ENCODE assay signal across 30 cellular contexts in the genomic region with DNA sequence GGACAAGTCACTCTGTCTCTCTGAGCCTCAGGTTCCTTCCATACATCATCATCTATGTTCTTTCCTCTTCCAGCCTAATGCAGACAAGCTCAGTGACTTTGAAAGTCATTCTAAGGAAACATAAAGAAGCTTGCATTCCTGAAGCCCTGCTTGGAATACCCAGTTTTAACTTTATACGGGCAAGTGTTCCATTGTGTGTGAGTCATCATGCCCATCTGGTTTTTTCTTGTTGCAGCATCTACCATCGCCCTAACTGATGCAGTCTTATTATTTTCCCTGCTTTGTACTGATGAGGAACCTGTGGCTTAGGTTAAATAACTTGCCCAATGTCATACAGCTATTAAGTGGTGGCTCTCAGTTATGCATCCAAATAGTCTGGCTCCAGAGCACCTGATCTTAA.
"Had no signal": no experiment of that assay in that cellular context is flagged by ENCODE, and none has a peak within 500 bp of the region (broad histone marks: within the 10 kb centered on the region; RNA-seq: fewer than 3 reads in every experiment).

No MANE protein-coding gene starts in this region.

- H3K4me3 ChIP-seq: adrenal gland had no signal

- ATAC-seq: activated CD8-positive, alpha-beta T cell treated with anti-CD3 and anti-CD28 coated beads for 36 hours; activated naive CD4-positive, alpha-beta T cell treated with anti-CD3 and anti-CD28 coated beads, Interleukin-2, amount 50 U/mL, for 72 hours; activated T-cell treated with anti-CD3 and anti-CD28 coated beads, Interleukin-2, amount 50 U/mL, for 4 hours; activated T-cell treated with anti-CD3 and anti-CD28 coated beads, Interleukin-2, amount 50 U/mL, for 72 hours; activated T-helper 17 cell treated with anti-CD3 and anti-CD28 coated beads, Interleukin-2, amount 50 U/mL, for 72 hours had no signal

- H3K36me3 ChIP-seq: adrenal gland had no signal

- DNase-seq: activated B cell treated with CpG ODN at 0.5 μM for 24 hours; activated CD4-positive, alpha-beta memory T cell treated with anti-CD3 and anti-CD28 coated beads for 36 hours; activated CD4-positive, alpha-beta T cell treated with anti-CD3 and anti-CD28 coated beads for 4 hours; activated CD4-positive, alpha-beta T cell treated with anti-CD3 and anti-CD28 coated beads, Interleukin-2, amount 10 ng/mL, durations not matched to agents 24 days and 14 days; activated CD4-positive, alpha-beta T cell treated with anti-CD3 and anti-CD28 coated beads, Interleukin-2, amount 50 U/mL, for 1 hour; activated CD4-positive, alpha-beta T cell treated with anti-CD3 and anti-CD28 coated beads, Interleukin-2, amount 50 U/mL, for 4 hours; activated CD4-positive, CD25-positive, alpha-beta regulatory T cell treated with anti-CD3 and anti-CD28 coated beads, Interleukin-2, amount 50 U/mL, for 72 hours; activated CD8-positive, alpha-beta memory T cell treated with anti-CD3 and anti-CD28 coated beads, Interleukin-2, amount 50 U/mL, for 4 hours; activated CD8-positive, alpha-beta T cell treated with anti-CD3 and anti-CD28 coated beads for 36 hours; activated effector memory CD4-positive, alpha-beta T cell treated with anti-CD3 and anti-CD28 coated beads, Interleukin-2, amount 50 U/mL, for 16 hours; activated gamma-delta T cell treated with Interleukin-2 at 50 U/mL for 16 hours; activated naive CD4-positive, alpha-beta T cell; activated naive CD4-positive, alpha-beta T cell treated with anti-CD3 and anti-CD28 coated beads for 36 hours; activated naive CD4-positive, alpha-beta T cell treated with anti-CD3 and anti-CD28 coated beads, Interleukin-2, amount 50 U/mL, for 16 hours; activated naive CD8-positive, alpha-beta T cell treated with anti-CD3 and anti-CD28 coated beads for 36 hours; activated T-cell treated with anti-CD3 and anti-CD28 coated beads for 4 hours; activated T-cell treated with anti-CD3 and anti-CD28 coated beads, Interleukin-2, amount 50 U/mL, for 1 hour; activated T-cell treated with anti-CD3 and anti-CD28 coated beads, Interleukin-2, amount 50 U/mL, for 4 hours; activated T-cell treated with anti-CD3 and anti-CD28 coated beads, Interleukin-2, amount 50 U/mL, for 72 hours; adrenal gland; amniotic stem cell; aorta; central memory CD4-positive, alpha-beta T cell; T-helper 1 cell; T-helper 2 cell; T-helper 9 cell had no signal

- H3K27me3 ChIP-seq: adrenal gland had no signal

- H3K27ac ChIP-seq: adrenal gland, VCaP had no signal

- H3K9me3 ChIP-seq: adrenal gland had no signal

- H3K4me1 ChIP-seq: adrenal gland had no signal

- FAIRE-seq: TTC549 had no signal
